Comparison of ENCODE assay signal across 1 cellular context in the genomic region with DNA sequence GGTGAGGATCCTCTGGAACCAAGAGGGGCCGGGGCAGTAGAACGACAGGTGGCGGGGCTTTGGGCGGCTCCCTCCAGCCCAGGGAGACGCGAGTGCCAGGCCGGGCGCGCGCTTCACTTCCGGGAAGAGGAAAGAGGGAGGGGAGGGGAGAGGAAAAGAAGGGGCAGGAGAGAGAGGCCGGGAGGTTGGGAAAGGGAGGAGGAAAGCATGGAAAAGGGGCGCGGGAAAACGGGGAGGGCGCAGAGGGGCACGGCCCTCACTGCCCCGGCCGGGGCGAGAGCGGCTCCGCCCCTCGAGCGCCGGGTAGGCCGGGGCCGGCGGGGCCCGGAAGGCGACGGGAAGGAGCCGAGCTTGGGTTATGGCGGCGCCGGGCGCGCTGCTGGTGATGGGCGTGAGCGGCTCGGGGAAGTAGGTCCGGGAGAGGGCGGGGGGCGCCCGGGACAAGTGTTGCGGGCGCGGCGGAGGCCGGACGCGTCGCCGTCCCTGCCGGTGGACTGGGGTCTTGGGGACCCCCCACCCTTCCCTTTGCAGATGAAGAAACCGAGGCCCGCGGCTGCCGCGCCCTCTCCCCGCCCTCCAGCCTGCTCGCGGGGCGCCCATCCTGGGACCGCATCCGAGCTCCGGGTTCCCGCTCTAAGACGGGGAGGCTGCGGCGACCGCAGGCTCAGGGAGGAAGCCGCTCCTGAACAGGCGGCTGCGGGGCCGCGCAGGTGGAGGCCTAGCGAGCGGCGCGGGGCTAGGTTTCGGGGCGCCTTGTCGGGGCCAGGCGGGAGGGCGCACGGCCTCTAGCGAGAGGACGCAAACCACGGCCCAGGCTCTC.
TF ChIP-seq lines count a peak whose summit lies in the region.

TSS of gene IDNK (plus strand) at position 330 of the 820 bp plus-strand sequence. CDS start at position 359, 29 bp downstream.

TF ChIP-seq in SK-N-SH treated with all-trans-retinoic acid at 6 μM for 48 hours, 23 proteins besides CTCF, POLR2A, EP300 and RAD21 (continued from another document):
- TF ChIP-seq POU6F1 (CRISPR knock-in tag; IDR thresholded peaks at IDR 0.05; ENCODE audit: borderline replicate concordance, low read depth) (no peak), CSDC2 (CRISPR knock-in tag; IDR thresholded peaks at IDR 0.05) (0 out of 2 replicates have a peak, but pooled peaks have one; percentile 10), ZNF565 (CRISPR knock-in tag; conservative IDR thresholded peaks at IDR 0.05; ENCODE audit: low read depth) (no peak), SNAI2 (CRISPR knock-in tag; IDR thresholded peaks at IDR 0.05) (peak; percentile 67; the same call in 1 of the 2 replicates)
